Comparison of ENCODE assay signal across 21 cellular contexts in genomic region chr6:168518348-168518745, GRCh38.
A peak's percentile ranks its signal among the peaks of the same experiment; 100 is the strongest.
DNase-seq lines count a peak whose midpoint lies in the region; ATAC-seq, FAIRE-seq and TF ChIP-seq lines count a peak whose summit lies in the region.
"Had no signal": no experiment of that assay in that cellular context is flagged by ENCODE, and none has a peak within 500 bp of the region (broad histone marks: within the 10 kb centered on the region; RNA-seq: fewer than 3 reads in every experiment).

No MANE protein-coding gene starts in this region.

- peaks cover 4% of the 10 kb centered on the region for H3K9me3 Mint-ChIP-seq in nephron progenitor cell
- H3K9me3 Mint-ChIP-seq: GM23338 had no signal

- H2AK9ac ChIP-seq in IMR-90 (replicated peaks; ENCODE audit: low read depth, low read length, poor library complexity), result no peak overlapping the region

- no peak overlapping the region for H3K4me2 ChIP-seq in IMR-90 (ENCODE audit: low read depth, low read length)
- H3K4me2 ChIP-seq in H1 (ENCODE audit: insufficient read depth in 1 of 2, low read depth in 2 of 2, low read length in 2 of 2), result no peak overlapping the region
- H3K4me2 ChIP-seq: A549; BLaER1 treated with 17β-estradiol and CSF1 and Interleukin-3, amounts not matched to agents 10 nM and 100 nM; GM23338 had no signal

- H3K23ac ChIP-seq in IMR-90 (ENCODE audit: low read depth, low read length), result no peak overlapping the region
- H3K23ac ChIP-seq in H1 (ENCODE audit: insufficient read length), result peak overlapping the region; percentile 34

- in situ Hi-C loops in IMR-90 (cut with MboI; ENCODE audit: low sequenced_read_pairs), result no loop called here

- H3K27ac ChIP-seq in IMR-90 (ENCODE audit: insufficient read depth, low read length) (no peak overlapping the region), H1 (ENCODE audit: low read depth, low read length) (no peak overlapping the region)
- H3K27ac ChIP-seq: A549; BLaER1 treated with 17β-estradiol and CSF1 and Interleukin-3, amounts not matched to agents 10 nM and 100 nM had no signal

- ATAC-seq in IMR-90 (ENCODE audit: low read depth), result no peak
- ATAC-seq in HG02852 (IDR thresholded peaks at IDR 0.05; ENCODE audit: unreplicated experiment), result no peak
- ATAC-seq: A549, HCT116 had no signal

- peak overlapping the region; percentile 27; the same call in 1 of the 2 replicates for H2BK12ac ChIP-seq in H1 (ENCODE audit: low read depth, low read length)

- H3K4me1 ChIP-seq in IMR-90 (ENCODE audit: control insufficient read depth, insufficient read depth, low read length) (no peaks in the 10 kb centered on the region), H1 (replicated peaks in 1 of 4; ENCODE audit: control insufficient read depth in 3 of 4, insufficient read depth in 4 of 4, low read length in 3 of 4) (0 out of 7 replicates have a peak, but pooled peaks cover 0 to 3% (median 0%) of the 10 kb centered on the region in 4 experiments)
- H3K4me1 ChIP-seq: A549, BE2C had no signal

- no TSS peak for BruUV-seq in IMR-90 (replicated peaks; lab: Mats Ljungman, UMichigan)

- DNase-seq in GM12891 (ENCODE audit: insufficient read length, low spot score) (no peak), IMR-90 (no peak), H1 (ENCODE audit: low read depth in 1 of 2, low spot score in 2 of 2) (no peak), urothelium cell line (ENCODE audit: low spot score) (no peak), NCI-H146 treated with DMSO at 0.1 percent for 48 hours (lab: John Stamatoyannopoulos, UW; ENCODE audit: unreplicated experiment) (no peak), nephron progenitor cell (no peak)
- DNase-seq: 8988T; ACHN; AML-193; BE2C; Calu3; CD4-positive, alpha-beta memory T cell; COR-L47; DMS53; DMS79 treated with DMSO at 0.1 percent for 48 hours; GF-D8 had no signal

- no peaks in the 10 kb centered on the region for H3K36me3 Mint-ChIP-seq in nephron progenitor cell (ENCODE audit: low read depth)
- H3K36me3 Mint-ChIP-seq: CD4-positive, alpha-beta memory T cell had no signal

- H4K91ac ChIP-seq in IMR-90 (ENCODE audit: insufficient read depth, low read depth, low read length), result no peak overlapping the region
- peak overlapping the region; percentile 12 for H4K91ac ChIP-seq in H1 (replicated peaks; ENCODE audit: insufficient read length, low read length)

- H3K9ac ChIP-seq in IMR-90 (ENCODE audit: low read depth, low read length) (no peak overlapping the region), H1 (replicated peaks in 1 of 4; ENCODE audit: extremely low read depth in 1 of 4, low read depth in 3 of 4, low read length in 3 of 4) (no peak overlapping the region)
- H3K9ac ChIP-seq: BLaER1 treated with 17β-estradiol and CSF1 and Interleukin-3, amounts not matched to agents 10 nM and 100 nM had no signal

- TF ChIP-seq RAD21 in IMR-90 (IDR thresholded peaks at IDR 0.05; ENCODE audit: low read length) (no peak), H1 (IDR thresholded peaks at IDR 0.05 in 1 of 2, conservative IDR thresholded peaks at IDR 0.05 in 1 of 2; ENCODE audit: low read depth in 2 of 2, low read length in 2 of 2) (no peak)

- no peak overlapping the region for H2BK120ac ChIP-seq in IMR-90 (ENCODE audit: low read depth, low read length)
- H2BK120ac ChIP-seq in H1 (replicated peaks; ENCODE audit: low read depth, low read length), result no peak overlapping the region

- H3K79me2 ChIP-seq in H1 (ENCODE audit: control insufficient read depth in 1 of 2, insufficient read depth in 2 of 2, low read length in 2 of 2), result no peaks in the 10 kb centered on the region

- H3K9me1 ChIP-seq in IMR-90 (ENCODE audit: insufficient read depth, low read length), result no peaks in the 10 kb centered on the region

- H4K20me1 ChIP-seq in IMR-90 (ENCODE audit: insufficient read depth, low read length) (no peaks in the 10 kb centered on the region), H1 (replicated peaks in 1 of 2; ENCODE audit: control insufficient read depth in 1 of 2, insufficient read depth in 2 of 2, low read length in 2 of 2) (peaks cover 0 to 7% of the 10 kb centered on the region in 2 experiments)
- H4K20me1 ChIP-seq: BLaER1 treated with 17β-estradiol and CSF1 and Interleukin-3, amounts not matched to agents 10 nM and 100 nM had no signal

- no peak overlapping the region for H4K8ac ChIP-seq in IMR-90 (ENCODE audit: low read depth in 2 of 2, low read length in 2 of 2)
- H4K8ac ChIP-seq in H1 (ENCODE audit: extremely low read depth, insufficient read depth, low read length), result no peak overlapping the region

- no peak overlapping the region for H3K4me3 Mint-ChIP-seq in nephron progenitor cell
- H3K4me3 Mint-ChIP-seq: CD4-positive, alpha-beta memory T cell; GM23338 had no signal

- H3K36me3 ChIP-seq in IMR-90 (ENCODE audit: control insufficient read depth, insufficient read depth, low read length) (no peaks in the 10 kb centered on the region), H1 (ENCODE audit: control insufficient read depth in 2 of 4, insufficient read depth in 4 of 4, low read length in 3 of 4) (no peaks in the 10 kb centered on the region; a peak in 1 of 8 replicates)
- H3K36me3 ChIP-seq: BE2C; BLaER1 treated with 17β-estradiol and CSF1 and Interleukin-3, amounts not matched to agents 10 nM and 100 nM had no signal

- no peak for TF ChIP-seq POLR2A in GM12891 (IDR thresholded peaks at IDR 0.05; ENCODE audit: low read depth, low read length)
- no peak for TF ChIP-seq POLR2A in IMR-90 (IDR thresholded peaks at IDR 0.05; ENCODE audit: low read depth, low read length)
- no peak for TF ChIP-seq POLR2A in H1 (IDR thresholded peaks at IDR 0.05; ENCODE audit: control extremely low read depth in 1 of 2, low read depth in 2 of 2, low read length in 2 of 2)

- WGBS in IMR-90 (ENCODE audit: extremely low coverage in 2 of 2, insufficient read length in 1 of 2), 2 experiments, result 61% methylated on average over 4 of the region's 4 CpGs; no CpG with 5 or more reads in 1 of the 2 experiments
- WGBS in H1 (ENCODE audit: extremely low coverage in 1 of 2, insufficient coverage in 1 of 2, insufficient read length in 1 of 2, insufficient replicate concordance in 2 of 2, low coverage in 1 of 2, low lambda C conversion rate in 2 of 2, missing lambda C conversion rate in 1 of 2), 2 experiments, result 69% methylated on average over 4 of the region's 4 CpGs; no CpG with 5 or more reads in 1 of the 2 experiments

- H3K27me3 Mint-ChIP-seq in nephron progenitor cell (ENCODE audit: low read depth, poor library complexity), result no peaks in the 10 kb centered on the region

- no peak overlapping the region for H4K5ac ChIP-seq in IMR-90 (ENCODE audit: low read depth, low read length)
- no peak overlapping the region for H4K5ac ChIP-seq in H1 (ENCODE audit: insufficient read length, low read depth, low read length)

- H3K79me1 ChIP-seq in IMR-90 (ENCODE audit: low read depth in 1 of 2, low read length in 2 of 2), result no peaks in the 10 kb centered on the region
- no peaks in the 10 kb centered on the region for H3K79me1 ChIP-seq in H1 (ENCODE audit: low read depth, low read length)

- dilution Hi-C loops in IMR-90 (cut with HindIII; ENCODE audit: low sequenced_read_pairs, unreplicated experiment), result no loop called here

- H3K14ac ChIP-seq in IMR-90 (replicated peaks; ENCODE audit: low read depth, low read length), result no peak overlapping the region
- H3K14ac ChIP-seq in H1 (ENCODE audit: insufficient read length), result no peak overlapping the region

- H2AK5ac ChIP-seq in IMR-90 (ENCODE audit: low read depth, low read length) (no peak overlapping the region), H1 (ENCODE audit: low read depth, low read length) (peak overlapping the region; percentile 89)

- H3K23me2 ChIP-seq in H1 (ENCODE audit: low read depth, low read length), result peaks cover 8% of the 10 kb centered on the region

- H3K4me3 ChIP-seq in IMR-90 (ENCODE audit: insufficient read depth, low read depth, low read length), result no peak overlapping the region
- H3K4me3 ChIP-seq in H1 (ENCODE audit: extremely low read depth in 1 of 4, insufficient read depth in 2 of 4, low read depth in 3 of 4, low read length in 4 of 4), result no peak overlapping the region
- H3K4me3 ChIP-seq: A549; BLaER1 treated with 17β-estradiol and CSF1 and Interleukin-3, amounts not matched to agents 10 nM and 100 nM; GM23338 had no signal

- TF ChIP-seq CTCF in IMR-90 (conservative IDR thresholded peaks at IDR 0.05; ENCODE audit: low read depth, low read length) (no peak), H1 (IDR thresholded peaks at IDR 0.05; ENCODE audit: control extremely low read depth in 1 of 3, insufficient read depth in 1 of 3, low read depth in 1 of 3, low read length in 3 of 3) (no peak), nephron progenitor cell (IDR thresholded peaks at IDR 0.05) (no peak)

- no peak for TF ChIP-seq EP300 in H1 (IDR thresholded peaks at IDR 0.05; ENCODE audit: borderline replicate concordance in 1 of 2, low read depth in 2 of 2, low read length in 2 of 2)

- H3K4me1 Mint-ChIP-seq in nephron progenitor cell, result peaks cover 18% of the 10 kb centered on the region
- H3K4me1 Mint-ChIP-seq: CD4-positive, alpha-beta memory T cell had no signal

- H2BK20ac ChIP-seq in IMR-90 (ENCODE audit: low read depth, low read length), result no peak overlapping the region
- H2BK20ac ChIP-seq in H1 (ENCODE audit: low read length), result no peak overlapping the region

- H2BK15ac ChIP-seq in IMR-90 (ENCODE audit: low read depth, low read length), result no peak overlapping the region
- no peak overlapping the region for H2BK15ac ChIP-seq in H1 (ENCODE audit: low read length)

- peak; percentile 13 for FAIRE-seq in GM12891 (lab: Jason Lieb, UNC)
- no peak for FAIRE-seq in H1 (lab: Jason Lieb, UNC)
- peak; percentile 96 for FAIRE-seq in urothelium cell line (lab: Jason Lieb, UNC)
- FAIRE-seq: A549 had no signal

- no peak overlapping the region for H3K4ac ChIP-seq in IMR-90 (ENCODE audit: low read depth, low read length)
- no peak overlapping the region for H3K4ac ChIP-seq in H1 (replicated peaks; ENCODE audit: insufficient read length, low read depth, low read length)

- H3K9me3 ChIP-seq in IMR-90 (ENCODE audit: control insufficient read depth, insufficient read depth, low read length) (peaks cover 55% of the 10 kb centered on the region), H1 (ENCODE audit: insufficient read depth in 2 of 2, low read depth in 1 of 2, low read length in 1 of 2) (peaks cover 0 to 4% of the 10 kb centered on the region in 2 experiments; a peak in 1 of 4 replicates)
- H3K9me3 ChIP-seq: A549; BE2C; BLaER1 treated with 17β-estradiol and CSF1 and Interleukin-3, amounts not matched to agents 10 nM and 100 nM had no signal

- POLR2A ChIA-PET in IMR-90 (lab: Charles Lee; ENCODE audit: unreplicated experiment) (no interaction called here), H1 (lab: Charles Lee; ENCODE audit: partially characterized antibody) (no interaction called here)

- H2BK5ac ChIP-seq in IMR-90 (ENCODE audit: low read depth, low read length, poor library complexity, severe bottlenecking), result no peak overlapping the region
- H2BK5ac ChIP-seq in H1 (ENCODE audit: low read depth, low read length), result peak overlapping the region; percentile 68; the same call in 1 of the 2 replicates

- CTCF ChIA-PET in IMR-90 (lab: Yijun Ruan, JAX), result no interaction called here
- CTCF ChIA-PET in H1 (lab: Charles Lee; ENCODE audit: partially characterized antibody), result interaction anchor here (1.6 to 1.7 kb wide), 2 partner anchors 11 to 148 kb away, joined by 6 read pairs; no protein-coding TSS in a partner anchor

- H3K18ac ChIP-seq in IMR-90 (ENCODE audit: low read depth, low read length) (no peak overlapping the region), H1 (ENCODE audit: extremely low read depth, low read length) (no peak overlapping the region)

- H3K27me3 ChIP-seq in IMR-90 (ENCODE audit: control insufficient read depth, insufficient read depth, low read length), result no peaks in the 10 kb centered on the region
- no peaks in the 10 kb centered on the region for H3K27me3 ChIP-seq in H1 (replicated peaks in 1 of 4; ENCODE audit: control insufficient read depth in 3 of 4, extremely low read depth in 1 of 4, insufficient read depth in 3 of 4, low read length in 3 of 4)
- H3K27me3 ChIP-seq: BE2C; BLaER1 treated with 17β-estradiol and CSF1 and Interleukin-3, amounts not matched to agents 10 nM and 100 nM had no signal

- H3K56ac ChIP-seq in IMR-90 (ENCODE audit: extremely low read depth, insufficient read depth, low read length) (no peak overlapping the region), H1 (replicated peaks; ENCODE audit: insufficient read length, low read depth, low read length) (no peak overlapping the region)

- no peak overlapping the region for H3K27ac Mint-ChIP-seq in nephron progenitor cell
- H3K27ac Mint-ChIP-seq: CD4-positive, alpha-beta memory T cell; GM23338 had no signal

- intact Hi-C loops in IMR-90 (cut with micrococcal nuclease), result no loop called here

- peak overlapping the region; percentile 33 for H2AFZ ChIP-seq in IMR-90 (replicated peaks; ENCODE audit: low read length, poor library complexity)
- no peak overlapping the region for H2AFZ ChIP-seq in H1 (ENCODE audit: low read length)
- H2AFZ ChIP-seq: GM23338 had no signal
